ENCODE assay signal across 2 cellular contexts in genomic region chrX:27591938-27592337, GRCh38.
TF ChIP-seq lines count a peak whose summit lies in the region.

No MANE protein-coding gene starts in this region.

TF ChIP-seq in A549, 52 proteins besides CTCF, POLR2A, EP300 and RAD21 (continued from another document):
- TF ChIP-seq FOXS1 (CRISPR knock-in tag; IDR thresholded peaks at IDR 0.05) (no peak), ZFP36 (IDR thresholded peaks at IDR 0.05; ENCODE audit: borderline replicate concordance, partially characterized antibody) (no peak), ATOH8 (CRISPR knock-in tag; IDR thresholded peaks at IDR 0.05; ENCODE audit: low read depth) (no peak), RFX5 (IDR thresholded peaks at IDR 0.05) (no peak), MAX (IDR thresholded peaks at IDR 0.05) (no peak), RARB (CRISPR knock-in tag; IDR thresholded peaks at IDR 0.05) (no peak), ZSCAN20 (CRISPR knock-in tag; IDR thresholded peaks at IDR 0.05) (no peak), HOXA7 (CRISPR knock-in tag; IDR thresholded peaks at IDR 0.05) (no peak), HOXB5 (CRISPR knock-in tag; IDR thresholded peaks at IDR 0.05) (no peak), CEBPB (IDR thresholded peaks at IDR 0.05) (no peak), HOXB13 (CRISPR knock-in tag; IDR thresholded peaks at IDR 0.05; ENCODE audit: low read depth) (no peak), REST (IDR thresholded peaks at IDR 0.05) (no peak), HDAC2 (IDR thresholded peaks at IDR 0.05) (no peak), ESRRA (IDR thresholded peaks at IDR 0.05; ENCODE audit: borderline replicate concordance, low read length) (no peak), SREBF2 (IDR thresholded peaks at IDR 0.05) (no peak), CBX8 (IDR thresholded peaks at IDR 0.05) (no peak), PHF8 (IDR thresholded peaks at IDR 0.05; ENCODE audit: borderline replicate concordance, low read depth) (no peak), TP53 (CRISPR knock-in tag; IDR thresholded peaks at IDR 0.05) (no peak), MYC (IDR thresholded peaks at IDR 0.05; ENCODE audit: borderline replicate concordance, low read length) (no peak)

TF ChIP-seq in WTC11, 78 proteins besides CTCF, POLR2A, EP300 and RAD21 (continued from another document):
- TF ChIP-seq ZMAT4 (CRISPR knock-in tag; IDR thresholded peaks at IDR 0.05), result no peak
- TF ChIP-seq TCF7 (CRISPR knock-in tag; IDR thresholded peaks at IDR 0.05; ENCODE audit: low read depth), result no peak
- TF ChIP-seq FOXP1 (CRISPR knock-in tag; IDR thresholded peaks at IDR 0.05; ENCODE audit: borderline replicate concordance), result no peak
- TF ChIP-seq E2F4 (CRISPR knock-in tag; IDR thresholded peaks at IDR 0.05; ENCODE audit: borderline replicate concordance, low read depth), result no peak
- TF ChIP-seq TP53 (CRISPR knock-in tag; IDR thresholded peaks at IDR 0.05), result no peak
- TF ChIP-seq CDX4 (CRISPR knock-in tag; IDR thresholded peaks at IDR 0.05; ENCODE audit: borderline replicate concordance), result no peak
- no peak for TF ChIP-seq AR (CRISPR knock-in tag; IDR thresholded peaks at IDR 0.05)
- no peak for TF ChIP-seq ETV6 (CRISPR knock-in tag; IDR thresholded peaks at IDR 0.05)
- TF ChIP-seq AFF4 (CRISPR knock-in tag; IDR thresholded peaks at IDR 0.05; ENCODE audit: borderline replicate concordance), result no peak
- no peak for TF ChIP-seq STAT6 (CRISPR knock-in tag; conservative IDR thresholded peaks at IDR 0.05; ENCODE audit: low read depth)
- TF ChIP-seq CREM (CRISPR knock-in tag; IDR thresholded peaks at IDR 0.05), result no peak
- TF ChIP-seq PRRX2 (CRISPR knock-in tag; IDR thresholded peaks at IDR 0.05), result no peak
